Comparison of ENCODE assay signal across 23 cellular contexts in genomic region chr6:129507059-129507807, GRCh38.
A peak's percentile ranks its signal among the peaks of the same experiment; 100 is the strongest.
DNase-seq lines count a peak whose midpoint lies in the region; ATAC-seq and TF ChIP-seq lines count a peak whose summit lies in the region.
"Had no signal": no experiment of that assay in that cellular context is flagged by ENCODE, and none has a peak within 500 bp of the region (broad histone marks: within the 10 kb centered on the region; RNA-seq: fewer than 3 reads in every experiment).

No MANE protein-coding gene starts in this region.

- CTCF ChIA-PET in Calu3 (lab: Charles Lee) = interaction anchor here (0.6 kb wide), 1 partner anchor 256 kb away, joined by 3 read pairs; no protein-coding TSS in a partner anchor
- CTCF ChIA-PET in RWPE1 (lab: Yijun Ruan, JAX) = interaction anchor here (0.7 kb wide), 1 partner anchor 259 kb away, joined by 3 read pairs; no protein-coding TSS in a partner anchor

- TF ChIP-seq CTCF in Calu3 (IDR thresholded peaks at IDR 0.05; ENCODE audit: unreplicated experiment) = no peak
- TF ChIP-seq CTCF in RWPE1 (conservative IDR thresholded peaks at IDR 0.05; ENCODE audit: low read depth) = no peak
- no peak for TF ChIP-seq CTCF in foreskin keratinocyte (conservative IDR thresholded peaks at IDR 0.05)
- TF ChIP-seq CTCF in progenitor cell of endocrine pancreas (IDR thresholded peaks at IDR 0.05; ENCODE audit: unreplicated experiment) = no peak

- DNase-seq in Calu3 = peak; percentile 44
- peak; percentile 38 for DNase-seq in RWPE1 (ENCODE audit: low spot score)
- DNase-seq in foreskin keratinocyte = peak; percentile 65 to 84
- DNase-seq in progenitor cell of endocrine pancreas (ENCODE audit: low spot score, unreplicated experiment) = no peak
- DNase-seq in DMS 273 treated with DMSO at 0.1 percent for 48 hours (lab: John Stamatoyannopoulos, UW) = no peak
- no peak for DNase-seq in Kasumi-1 (lab: John Stamatoyannopoulos, UW)
- DNase-seq: activated CD4-positive, alpha-beta T cell treated with anti-CD3 and anti-CD28 coated beads, Interleukin-2, amount 50 U/mL, for 1 hour; activated T-cell treated with anti-CD3 and anti-CD28 coated beads, Interleukin-2, amount 50 U/mL, for 4 hours; glutamatergic neuron; kidney glomerular epithelial cell; NCI-H146; NCI-H2107; NCI-H446; NCI-H82; psoas muscle; SHP77 treated with DMSO at 0.1 percent for 48 hours; stimulated activated naive CD8-positive, alpha-beta T cell treated with anti-CD3 and anti-CD28 coated beads, Interleukin-15, Interleukin-2, amounts not matched to agents 100 U/mL and 50 U/mL, for 24 hours; SW 1271; T1000 had no signal

- no peaks in the 10 kb centered on the region for H3K9me3 Mint-ChIP-seq in Calu3 (ENCODE audit: low read depth, unreplicated experiment)
- H3K9me3 Mint-ChIP-seq in progenitor cell of endocrine pancreas (ENCODE audit: low read depth) = no peaks in the 10 kb centered on the region
- H3K9me3 Mint-ChIP-seq: activated T-cell treated with anti-CD3 and anti-CD28 coated beads, Interleukin-2, amount 50 U/mL, for 4 hours; WTC11 had no signal

- ATAC-seq in foreskin keratinocyte (peak; percentile 88), GM18861 (IDR thresholded peaks at IDR 0.05; ENCODE audit: unreplicated experiment) (no peak)
- ATAC-seq: activated T-cell treated with anti-CD3 and anti-CD28 coated beads, Interleukin-2, amount 50 U/mL, for 4 hours; psoas muscle; stimulated activated naive CD8-positive, alpha-beta T cell treated with anti-CD3 and anti-CD28 coated beads, Interleukin-15, Interleukin-2, amounts not matched to agents 100 U/mL and 50 U/mL, for 24 hours; WTC11 had no signal

- peak overlapping the region; percentile 30 for H3K4me3 Mint-ChIP-seq in Calu3 (ENCODE audit: low read depth, unreplicated experiment)
- no peak overlapping the region for H3K4me3 Mint-ChIP-seq in progenitor cell of endocrine pancreas (ENCODE audit: low read depth)
- H3K4me3 Mint-ChIP-seq: activated T-cell treated with anti-CD3 and anti-CD28 coated beads, Interleukin-2, amount 50 U/mL, for 4 hours; WTC11 had no signal

- H3K27me3 ChIP-seq in foreskin keratinocyte = no peaks in the 10 kb centered on the region
- H3K27me3 ChIP-seq: BLaER1 treated with 17β-estradiol and CSF1 and Interleukin-3, amounts not matched to agents 10 nM and 100 nM had no signal

- intact Hi-C loops in Calu3 (cut with micrococcal nuclease; ENCODE audit: unreplicated experiment) = no loop called here

- peak overlapping the region; percentile 85 for H3K27ac Mint-ChIP-seq in Calu3 (ENCODE audit: unreplicated experiment)
- H3K27ac Mint-ChIP-seq in progenitor cell of endocrine pancreas = peak overlapping the region; percentile 68
- H3K27ac Mint-ChIP-seq: WTC11 had no signal

- POLR2A ChIA-PET in RWPE1 (lab: Yijun Ruan, JAX; ENCODE audit: low non-redundant PET) = no interaction called here

- H3K4me1 ChIP-seq in foreskin keratinocyte = peaks cover 40% of the 10 kb centered on the region

- H3K27ac ChIP-seq in RWPE1 (no peak overlapping the region), foreskin keratinocyte (peak overlapping the region; percentile 10)
- H3K27ac ChIP-seq: BLaER1 treated with 17β-estradiol and CSF1 and Interleukin-3, amounts not matched to agents 10 nM and 100 nM; KMS-11; psoas muscle had no signal

- H3K27me3 Mint-ChIP-seq in Calu3 (ENCODE audit: unreplicated experiment) (no peaks in the 10 kb centered on the region), progenitor cell of endocrine pancreas (no peaks in the 10 kb centered on the region)

- H3K4me1 Mint-ChIP-seq in Calu3 (ENCODE audit: low read depth, unreplicated experiment) = peaks cover 48% of the 10 kb centered on the region
- peaks cover 18% of the 10 kb centered on the region for H3K4me1 Mint-ChIP-seq in progenitor cell of endocrine pancreas (ENCODE audit: low read depth)

- no TSS peak for BruUV-seq in Calu3 (replicated peaks; lab: Mats Ljungman, UMichigan)

- H3K36me3 Mint-ChIP-seq in Calu3 (ENCODE audit: insufficient read depth, unreplicated experiment) = peaks cover 25% of the 10 kb centered on the region
- peaks cover 2% of the 10 kb centered on the region for H3K36me3 Mint-ChIP-seq in progenitor cell of endocrine pancreas (ENCODE audit: insufficient read depth)
- H3K36me3 Mint-ChIP-seq: WTC11 had no signal

Comparison
In these comparisons a context has a peak if more than half of its experiments do, and no peak if none do; other contexts are left out.
1. DNase-seq: peak in Calu3 (single experiment), RWPE1 (single experiment) and foreskin keratinocyte (2 of 2); none in progenitor cell of endocrine pancreas (single experiment), DMS 273 treated with DMSO at 0.1 percent for 48 hours (single experiment) and Kasumi-1 (0 of 2).